In genomic region chr20:49482621-49483017, GRCh38 we compare ENCODE assay signal across 9 cellular contexts. TPM values are rescaled to one million over a fixed set of nuclear protein-coding genes. Genes with fewer than 3 reads are reported as not detected.
DNase-seq lines count a peak whose midpoint lies in the region; ATAC-seq and TF ChIP-seq lines count a peak whose summit lies in the region.
"Had no signal": no experiment of that assay in that cellular context is flagged by ENCODE, and none has a peak within 500 bp of the region (broad histone marks: within the 10 kb centered on the region; RNA-seq: fewer than 3 reads in every experiment).

TSS of gene KCNB1 (minus strand) at chr20:49482668. CDS start at chr20:49482480, 188 bp downstream.

- 0 out of 2 replicates have a peak, but pooled peaks cover 3% of the 10 kb centered on the region for H3K4me1 ChIP-seq in BE2C

- H3K4me1 Mint-ChIP-seq in activated T-helper 2 cell treated with anti-CD3 and anti-CD28 coated beads, Interferon-gamma antibody, Interleukin-2, Interleukin-4, amounts not matched to agents 10 μg/mL and 5 μg/mL and 100 μg/mL, durations not matched to agents 14 hours and 24 hours and 36 hours (ENCODE audit: low read depth), result peaks cover 2% of the 10 kb centered on the region
- H3K4me1 Mint-ChIP-seq in nephron progenitor cell (peaks cover 27% of the 10 kb centered on the region), type B pancreatic cell (ENCODE audit: unreplicated experiment) (peaks cover 5% of the 10 kb centered on the region)

- TF ChIP-seq CTCF in BE2C (IDR thresholded peaks at IDR 0.05; ENCODE audit: low read depth, low read length) (no peak), fibroblast of villous mesenchyme (IDR thresholded peaks at IDR 0.05; ENCODE audit: insufficient read depth, low read depth, low read length) (no peak), nephron progenitor cell (IDR thresholded peaks at IDR 0.05) (no peak), type B pancreatic cell (conservative IDR thresholded peaks at IDR 0.05) (peak; percentile 52)

- peaks cover 53% of the 10 kb centered on the region for H3K27me3 Mint-ChIP-seq in activated T-helper 2 cell treated with anti-CD3 and anti-CD28 coated beads, Interferon-gamma antibody, Interleukin-2, Interleukin-4, amounts not matched to agents 10 μg/mL and 5 μg/mL and 100 μg/mL, durations not matched to agents 14 hours and 24 hours and 36 hours (ENCODE audit: low read depth)
- H3K27me3 Mint-ChIP-seq in nephron progenitor cell (ENCODE audit: low read depth, poor library complexity) (peaks cover 92% of the 10 kb centered on the region), type B pancreatic cell (peaks cover 82% of the 10 kb centered on the region)

- H3K36me3 Mint-ChIP-seq in activated T-helper 2 cell treated with anti-CD3 and anti-CD28 coated beads, Interferon-gamma antibody, Interleukin-2, Interleukin-4, amounts not matched to agents 10 μg/mL and 5 μg/mL and 100 μg/mL, durations not matched to agents 14 hours and 24 hours and 36 hours (ENCODE audit: low read depth), result no peaks in the 10 kb centered on the region
- H3K36me3 Mint-ChIP-seq in nephron progenitor cell (ENCODE audit: low read depth) (no peaks in the 10 kb centered on the region), type B pancreatic cell (no peaks in the 10 kb centered on the region)

- intact Hi-C loops in activated T-helper 2 cell treated with anti-CD3 and anti-CD28 coated beads, Interferon-gamma antibody, Interleukin-2, Interleukin-4, amounts not matched to agents 10 μg/mL and 5 μg/mL and 100 μg/mL, durations not matched to agents 14 hours and 24 hours and 36 hours (cut with micrococcal nuclease), result loop anchor here (5.0 kb wide), 1 partner anchor 150 kb away; no protein-coding TSS in a partner anchor

- H3K9me3 ChIP-seq in BE2C, result no peaks in the 10 kb centered on the region

- no peak for DNase-seq in BE2C
- peak; percentile 13 for DNase-seq in NCI-H1048 (lab: John Stamatoyannopoulos, UW)
- DNase-seq in activated T-helper 2 cell treated with anti-CD3 and anti-CD28 coated beads, Interferon-gamma antibody, Interleukin-2, Interleukin-4, amounts not matched to agents 10 μg/mL and 5 μg/mL and 100 μg/mL, durations not matched to agents 14 hours and 24 hours and 36 hours (ENCODE audit: low spot score), result peak; percentile 54
- DNase-seq in fibroblast of villous mesenchyme (ENCODE audit: low read depth), result peak; percentile 54
- DNase-seq in nephron progenitor cell, result peak; percentile 96
- peak; percentile 82 for DNase-seq in type B pancreatic cell (ENCODE audit: extremely low spot score, unreplicated experiment)
- no peak for DNase-seq in D341Med (ENCODE audit: low spot score)

- no peaks in the 10 kb centered on the region for H3K27me3 ChIP-seq in BE2C

- no peak within 1 kb of the TSS for H3K27ac Mint-ChIP-seq in activated T-helper 2 cell treated with anti-CD3 and anti-CD28 coated beads, Interferon-gamma antibody, Interleukin-2, Interleukin-4, amounts not matched to agents 10 μg/mL and 5 μg/mL and 100 μg/mL, durations not matched to agents 14 hours and 24 hours and 36 hours
- H3K27ac Mint-ChIP-seq in nephron progenitor cell, result no peak within 1 kb of the TSS
- no peak within 1 kb of the TSS for H3K27ac Mint-ChIP-seq in type B pancreatic cell
- H3K27ac Mint-ChIP-seq: dendritic cell treated with granulocyte-macrophage colony-stimulating factor and Interleukin-4, amounts not matched to agents 40 ng/mL and 50 ng/mL, for 4 days had no signal

- H3K36me3 ChIP-seq in BE2C, result no peaks in the 10 kb centered on the region; the same call in 1 of the 2 replicates

- peak within 1 kb of the TSS; percentile 35 for H3K4me3 Mint-ChIP-seq in activated T-helper 2 cell treated with anti-CD3 and anti-CD28 coated beads, Interferon-gamma antibody, Interleukin-2, Interleukin-4, amounts not matched to agents 10 μg/mL and 5 μg/mL and 100 μg/mL, durations not matched to agents 14 hours and 24 hours and 36 hours (ENCODE audit: low read depth)
- H3K4me3 Mint-ChIP-seq in nephron progenitor cell (peak within 1 kb of the TSS; percentile 72), type B pancreatic cell (peak within 1 kb of the TSS; percentile 71)
- H3K4me3 Mint-ChIP-seq: dendritic cell treated with granulocyte-macrophage colony-stimulating factor and Interleukin-4, amounts not matched to agents 40 ng/mL and 50 ng/mL, for 4 days had no signal

- H3K9me3 Mint-ChIP-seq in activated T-helper 2 cell treated with anti-CD3 and anti-CD28 coated beads, Interferon-gamma antibody, Interleukin-2, Interleukin-4, amounts not matched to agents 10 μg/mL and 5 μg/mL and 100 μg/mL, durations not matched to agents 14 hours and 24 hours and 36 hours, result no peaks in the 10 kb centered on the region
- H3K9me3 Mint-ChIP-seq in nephron progenitor cell (no peaks in the 10 kb centered on the region), type B pancreatic cell (no peaks in the 10 kb centered on the region)
- H3K9me3 Mint-ChIP-seq: dendritic cell treated with granulocyte-macrophage colony-stimulating factor and Interleukin-4, amounts not matched to agents 40 ng/mL and 50 ng/mL, for 4 days had no signal

- ATAC-seq in HG02623 (IDR thresholded peaks at IDR 0.05; ENCODE audit: unreplicated experiment), result no peak

- H3K4me3 ChIP-seq in BE2C (ENCODE audit: low read depth, low read length), result peak within 1 kb of the TSS; percentile 79
- no peak within 1 kb of the TSS for H3K4me3 ChIP-seq in fibroblast of villous mesenchyme (ENCODE audit: low read depth, low read length)

RNA-seq across cellular contexts. Expression of gene KCNB1, which starts in this region (rescaled TPM):
- polyA plus RNA-seq in BE2C (2012; ENCODE audit: insufficient read depth, insufficient read length, low read depth), result 6.9 TPM
- total RNA-seq in activated T-helper 2 cell treated with anti-CD3 and anti-CD28 coated beads, Interferon-gamma antibody, Interleukin-2, Interleukin-4, amounts not matched to agents 10 μg/mL and 5 μg/mL and 100 μg/mL, durations not matched to agents 14 hours and 24 hours and 36 hours, result 0.05 TPM in 1 of 2 replicates, not detected in the other
- total RNA-seq in fibroblast of villous mesenchyme (0.32 TPM in 1 of 2 replicates, not detected in the other), type B pancreatic cell (ENCODE audit: low replicate concordance) (0.95 and 1.2 TPM in 2 replicates)

Comparison
In these comparisons a context has a peak if more than half of its experiments do, and no peak if none do; other contexts are left out.
1. Peak in DNase-seq in activated T-helper 2 cell treated with anti-CD3 and anti-CD28 coated beads, Interferon-gamma antibody, Interleukin-2, Interleukin-4, amounts not matched to agents 10 μg/mL and 5 μg/mL and 100 μg/mL, durations not matched to agents 14 hours and 24 hours and 36 hours; RNA of the gene not detected or under 1 TPM.
2. Peak in DNase-seq in fibroblast of villous mesenchyme; RNA of the gene not detected or under 1 TPM.
3. DNase-seq: peak in NCI-H1048 (single experiment), nephron progenitor cell (single experiment) and type B pancreatic cell (single experiment); none in BE2C (single experiment) and D341Med (single experiment).
4. Peak in every context shown above with its lines, with median percentiles within 50 percentile points of each other: H3K4me3 Mint-ChIP-seq.